ENCODE assay signal across 8 cellular contexts in genomic region chr10:104291439-104291951, GRCh38.
A peak's percentile ranks its signal among the peaks of the same experiment; 100 is the strongest.
DNase-seq lines count a peak whose midpoint lies in the region; ATAC-seq and TF ChIP-seq lines count a peak whose summit lies in the region.

No MANE protein-coding gene starts in this region.

- H3K4me1 ChIP-seq in HUES6 (ENCODE audit: control insufficient read depth, insufficient read depth, low read length): peaks cover 4% of the 10 kb centered on the region

- ATAC-seq in GM21528 (IDR thresholded peaks at IDR 0.05; ENCODE audit: low FRiP score, unreplicated experiment): peak; percentile 96

- H3K9me3 Mint-ChIP-seq in nephron progenitor cell: no peaks in the 10 kb centered on the region
- no peaks in the 10 kb centered on the region for H3K9me3 Mint-ChIP-seq in stimulated activated naive CD8-positive, alpha-beta T cell treated with anti-CD3 and anti-CD28 coated beads, Interleukin-15, Interleukin-2, amounts not matched to agents 100 ng/mL and 50 ng/mL, for 24 hours

- DNase-seq in DMS53 treated with DMSO at 0.1 percent for 48 hours (lab: John Stamatoyannopoulos, UW; ENCODE audit: unreplicated experiment): peak; percentile 87
- peak; percentile 94 for DNase-seq in OCI-M1 (lab: John Stamatoyannopoulos, UW)
- DNase-seq in activated T-cell treated with anti-CD3 and anti-CD28 coated beads for 48 hours (ENCODE audit: low read depth): peak; percentile 82
- peak; percentile 84 for DNase-seq in fibroblast of gingiva (ENCODE audit: low read depth)
- DNase-seq in nephron progenitor cell: peak; percentile 91

- H3K4me3 ChIP-seq in HUES6 (ENCODE audit: low read depth, low read length): 0 out of 2 replicates have a peak overlapping the region, but pooled peaks have one; percentile 30

- no peak overlapping the region for H3K27ac Mint-ChIP-seq in nephron progenitor cell
- peak overlapping the region; percentile 67 for H3K27ac Mint-ChIP-seq in stimulated activated naive CD8-positive, alpha-beta T cell treated with anti-CD3 and anti-CD28 coated beads, Interleukin-15, Interleukin-2, amounts not matched to agents 100 ng/mL and 50 ng/mL, for 24 hours

- peak; percentile 100 for TF ChIP-seq CTCF in nephron progenitor cell (IDR thresholded peaks at IDR 0.05)

- H3K4me3 Mint-ChIP-seq in nephron progenitor cell: peak overlapping the region; percentile 36
- no peak overlapping the region for H3K4me3 Mint-ChIP-seq in stimulated activated naive CD8-positive, alpha-beta T cell treated with anti-CD3 and anti-CD28 coated beads, Interleukin-15, Interleukin-2, amounts not matched to agents 100 ng/mL and 50 ng/mL, for 24 hours

- H3K27ac ChIP-seq in HUES6 (ENCODE audit: low read depth, low read length): no peak overlapping the region

- H3K27me3 ChIP-seq in HUES6 (ENCODE audit: control insufficient read depth, insufficient read depth, low read length): no peaks in the 10 kb centered on the region

- peaks cover 26% of the 10 kb centered on the region for H3K27me3 Mint-ChIP-seq in nephron progenitor cell (ENCODE audit: low read depth, poor library complexity)
- H3K27me3 Mint-ChIP-seq in stimulated activated naive CD8-positive, alpha-beta T cell treated with anti-CD3 and anti-CD28 coated beads, Interleukin-15, Interleukin-2, amounts not matched to agents 100 ng/mL and 50 ng/mL, for 24 hours: peaks cover 20% of the 10 kb centered on the region

- H3K36me3 Mint-ChIP-seq in nephron progenitor cell (ENCODE audit: low read depth): no peaks in the 10 kb centered on the region
- H3K36me3 Mint-ChIP-seq in stimulated activated naive CD8-positive, alpha-beta T cell treated with anti-CD3 and anti-CD28 coated beads, Interleukin-15, Interleukin-2, amounts not matched to agents 100 ng/mL and 50 ng/mL, for 24 hours (ENCODE audit: low read depth): no peaks in the 10 kb centered on the region

- no peaks in the 10 kb centered on the region for H3K4me1 Mint-ChIP-seq in nephron progenitor cell
- H3K4me1 Mint-ChIP-seq in stimulated activated naive CD8-positive, alpha-beta T cell treated with anti-CD3 and anti-CD28 coated beads, Interleukin-15, Interleukin-2, amounts not matched to agents 100 ng/mL and 50 ng/mL, for 24 hours (ENCODE audit: low read depth): peaks cover 14% of the 10 kb centered on the region

- H3K36me3 ChIP-seq in HUES6 (ENCODE audit: control insufficient read depth, insufficient read depth, low read length): no peaks in the 10 kb centered on the region

- H3K9ac ChIP-seq in HUES6 (ENCODE audit: low read length): no peak overlapping the region

- H3K9me3 ChIP-seq in HUES6 (ENCODE audit: control insufficient read depth, insufficient read depth, low read depth, low read length): no peaks in the 10 kb centered on the region
